16 cellular contexts compared by ENCODE assay signal in genomic region chr3:120894285-120894684, GRCh38. TPM values are rescaled to one million over a fixed set of nuclear protein-coding genes. Genes with fewer than 3 reads are reported as not detected.
DNase-seq lines count a peak whose midpoint lies in the region; TF ChIP-seq lines count a peak whose summit lies in the region.
"Had no signal": no experiment of that assay in that cellular context is flagged by ENCODE, and none has a peak within 500 bp of the region (broad histone marks: within the 10 kb centered on the region; RNA-seq: fewer than 3 reads in every experiment).

No MANE protein-coding gene starts in this region.

- no peaks in the 10 kb centered on the region for H3K27me3 Mint-ChIP-seq in progenitor cell of endocrine pancreas
- peaks cover 2% of the 10 kb centered on the region for H3K27me3 Mint-ChIP-seq in glutamatergic neuron (ENCODE audit: unreplicated experiment)

- H3K4me3 Mint-ChIP-seq in progenitor cell of endocrine pancreas (ENCODE audit: low read depth): no peak overlapping the region
- no peak overlapping the region for H3K4me3 Mint-ChIP-seq in glutamatergic neuron (ENCODE audit: unreplicated experiment)
- H3K4me3 Mint-ChIP-seq: activated CD4-positive, alpha-beta T cell treated with anti-CD3 and anti-CD28 coated beads for 36 hours had no signal

- H3K9me3 Mint-ChIP-seq in progenitor cell of endocrine pancreas (ENCODE audit: low read depth) (peaks cover 13% of the 10 kb centered on the region), glutamatergic neuron (ENCODE audit: unreplicated experiment) (no peaks in the 10 kb centered on the region)

- TF ChIP-seq CTCF in cardiac fibroblast (IDR thresholded peaks at IDR 0.05; ENCODE audit: low read depth, low read length): no peak
- no peak for TF ChIP-seq CTCF in progenitor cell of endocrine pancreas (IDR thresholded peaks at IDR 0.05; ENCODE audit: unreplicated experiment)
- no peak for TF ChIP-seq CTCF in glutamatergic neuron (IDR thresholded peaks at IDR 0.05; ENCODE audit: partially characterized antibody, unreplicated experiment)

- no peak overlapping the region for H3K4me3 ChIP-seq in cardiac fibroblast (replicated peaks in 1 of 2; ENCODE audit: low read depth in 2 of 2, low read length in 2 of 2)
- H3K4me3 ChIP-seq: upper lobe of right lung had no signal

- H3K4me1 Mint-ChIP-seq in progenitor cell of endocrine pancreas (ENCODE audit: low read depth) (peaks cover 27% of the 10 kb centered on the region), glutamatergic neuron (ENCODE audit: low read depth, unreplicated experiment) (no peaks in the 10 kb centered on the region)
- H3K4me1 Mint-ChIP-seq: activated CD4-positive, alpha-beta T cell treated with anti-CD3 and anti-CD28 coated beads for 36 hours had no signal

- DNase-seq in Caki2 (ENCODE audit: low read depth) (peak; percentile 32), M059J (ENCODE audit: low read depth) (peak; percentile 71), cardiac fibroblast (ENCODE audit: low read depth in 2 of 2) (peak; percentile 12 to 35), progenitor cell of endocrine pancreas (ENCODE audit: low spot score, unreplicated experiment) (no peak), cardiac septum (ENCODE audit: low spot score) (no peak), Kasumi-1 (lab: John Stamatoyannopoulos, UW) (no peak), glutamatergic neuron (no peak)
- DNase-seq in activated T-cell treated with anti-CD3 and anti-CD28 coated beads, Interleukin-2, amount 50 U/mL, for 48 hours: no peak
- DNase-seq: activated CD4-positive, alpha-beta T cell treated with anti-CD3 and anti-CD28 coated beads for 36 hours; activated T-cell treated with anti-CD3 and anti-CD28 coated beads, Interleukin-2, amount 50 U/mL, for 1 hour; BE2C; DND-41; stimulated activated CD4-positive, alpha-beta T cell treated with anti-CD3 and anti-CD28 coated beads, Interleukin-1b, Interleukin-23, amount 100 ng/mL, for 48 hours; upper lobe of right lung had no signal

- in situ Hi-C loops in Caki2 (cut with HindIII; ENCODE audit: low pct_unique_long_range_greater_than_20kb, low sequenced_read_pairs): no loop called here

- H3K36me3 Mint-ChIP-seq in progenitor cell of endocrine pancreas (ENCODE audit: insufficient read depth) (peaks cover 4% of the 10 kb centered on the region), glutamatergic neuron (ENCODE audit: unreplicated experiment) (peaks cover 4% of the 10 kb centered on the region)

- H3K27ac Mint-ChIP-seq in progenitor cell of endocrine pancreas (peak overlapping the region; percentile 34), glutamatergic neuron (ENCODE audit: unreplicated experiment) (no peak overlapping the region)
- H3K27ac Mint-ChIP-seq: activated CD4-positive, alpha-beta T cell treated with anti-CD3 and anti-CD28 coated beads for 36 hours had no signal

- intact Hi-C loops in cardiac septum (cut with DNase I): no loop called here

RNA-seq across cellular contexts. Expression of gene STXBP5L, which starts 13.7 kb away (rescaled TPM):
- not detected in 2 replicates for total RNA-seq in Caki2 (2014; rRNA removed; shearing (Covaris generic); ENCODE audit: low replicate concordance)
- total RNA-seq in M059J (2014; rRNA removed; shearing (Covaris generic)): 0.07 TPM in 1 of 2 replicates, not detected in the other
- total RNA-seq in progenitor cell of endocrine pancreas (8.5 and 11.1 TPM in 2 replicates), cardiac septum (not detected), glutamatergic neuron (ENCODE audit: unreplicated experiment) (54.7 TPM)
- total RNA-seq: activated CD4-positive, alpha-beta T cell treated with anti-CD3 and anti-CD28 coated beads for 36 hours; dermis microvascular lymphatic vessel endothelial cell; T-helper 1 cell treated with Interleukin-12 subunit alpha and Interleukin-12 subunit beta and Interleukin-4 antibody, amounts not matched to agents 30 ng/mL and 1 ng/mL, for 36 hours; upper lobe of right lung had no signal

Comparison
In these comparisons a context has a peak if more than half of its experiments do, and no peak if none do; other contexts are left out.
1. DNase-seq: peak in Caki2 (single experiment), M059J (single experiment) and cardiac fibroblast (2 of 2); none in progenitor cell of endocrine pancreas (single experiment), activated T-cell treated with anti-CD3 and anti-CD28 coated beads, Interleukin-2, amount 50 U/mL, for 48 hours (0 of 2), cardiac septum (single experiment), Kasumi-1 (0 of 2) and glutamatergic neuron (single experiment).